Comparison of ENCODE assay signal across 11 cellular contexts in genomic region chr3:10299679-10300078, GRCh38. TPM values are rescaled to one million over a fixed set of nuclear protein-coding genes. Genes with fewer than 3 reads are reported as not detected.
DNase-seq lines count a peak whose midpoint lies in the region; ATAC-seq lines count a peak whose summit lies in the region.
"Had no signal": no experiment of that assay in that cellular context is flagged by ENCODE, and none has a peak within 500 bp of the region (broad histone marks: within the 10 kb centered on the region; RNA-seq: fewer than 3 reads in every experiment).

No MANE protein-coding gene starts in this region.

- H2AFZ ChIP-seq in Karpas-422 (ENCODE audit: low read length) = no peak overlapping the region

- no peaks in the 10 kb centered on the region for H4K20me1 ChIP-seq in Karpas-422 (ENCODE audit: insufficient read depth, low read depth, low read length)

- peaks cover 3% of the 10 kb centered on the region; the same call in 1 of the 2 replicates for H3K79me2 ChIP-seq in Karpas-422 (ENCODE audit: low read length)

- H3K27me3 Mint-ChIP-seq in stimulated activated memory B cell treated with anti-CD40 and anti-IgM and Interleukin-4, amounts not matched to agents 10 μg/mL and 1 μg/mL and 100 μg/mL, for 72 hours = no peaks in the 10 kb centered on the region

- peak overlapping the region; percentile 55 for H3K9ac ChIP-seq in adipocyte (ENCODE audit: low read length)
- no peak overlapping the region for H3K9ac ChIP-seq in Karpas-422 (ENCODE audit: low read length)

- H3K9me2 ChIP-seq in Karpas-422 (replicated peaks; ENCODE audit: insufficient read depth, low read length) = no peaks in the 10 kb centered on the region

- DNase-seq in activated effector memory CD4-positive, alpha-beta T cell treated with anti-CD3 and anti-CD28 coated beads, Interleukin-2, amount 50 U/mL, for 16 hours = peak; percentile 31
- no peak for DNase-seq in activated effector memory CD4-positive, alpha-beta T cell treated with Interleukin-2 at 50 U/mL for 16 hours
- DNase-seq in adipocyte (ENCODE audit: low read depth) (peak; percentile 7), Karpas-422 (no peak)
- DNase-seq: mucosa of descending colon; stimulated activated CD4-positive, alpha-beta T cell treated with anti-CD3 and anti-CD28 coated beads, Interleukin-4, amount 100 ng/mL, for 1 hour had no signal

- peak; percentile 79 for ATAC-seq in HG02798 (IDR thresholded peaks at IDR 0.05; ENCODE audit: poor library complexity, unreplicated experiment)
- ATAC-seq in stimulated activated memory B cell treated with anti-CD40 and anti-IgM and Interleukin-4, amounts not matched to agents 10 μg/mL and 1 μg/mL and 100 μg/mL, for 72 hours = peak; percentile 47
- no peak for ATAC-seq in HG02970 (IDR thresholded peaks at IDR 0.05; ENCODE audit: low FRiP score, unreplicated experiment)
- no peak for ATAC-seq in HG03025 (IDR thresholded peaks at IDR 0.05; ENCODE audit: low FRiP score, unreplicated experiment)
- ATAC-seq: esophagus mucosa, mucosa of descending colon had no signal

- H3K4me1 Mint-ChIP-seq in stimulated activated memory B cell treated with anti-CD40 and anti-IgM and Interleukin-4, amounts not matched to agents 10 μg/mL and 1 μg/mL and 100 μg/mL, for 72 hours = peaks cover 9% of the 10 kb centered on the region

- peak overlapping the region; percentile 71 for H3K27ac Mint-ChIP-seq in stimulated activated memory B cell treated with anti-CD40 and anti-IgM and Interleukin-4, amounts not matched to agents 10 μg/mL and 1 μg/mL and 100 μg/mL, for 72 hours

- H3K4me3 Mint-ChIP-seq in stimulated activated memory B cell treated with anti-CD40 and anti-IgM and Interleukin-4, amounts not matched to agents 10 μg/mL and 1 μg/mL and 100 μg/mL, for 72 hours = no peak overlapping the region

- H3K27me3 ChIP-seq in adipocyte (replicated peaks; ENCODE audit: control insufficient read depth, insufficient read depth, low read length) (no peaks in the 10 kb centered on the region), Karpas-422 (ENCODE audit: low read length) (no peaks in the 10 kb centered on the region)

- H3K9me3 Mint-ChIP-seq in stimulated activated memory B cell treated with anti-CD40 and anti-IgM and Interleukin-4, amounts not matched to agents 10 μg/mL and 1 μg/mL and 100 μg/mL, for 72 hours = no peaks in the 10 kb centered on the region

- H3K4me3 ChIP-seq in adipocyte (ENCODE audit: low read length) (no peak overlapping the region), Karpas-422 (ENCODE audit: low read length) (no peak overlapping the region)
- H3K4me3 ChIP-seq: mucosa of descending colon had no signal

- no peak overlapping the region for H3K4me2 ChIP-seq in Karpas-422 (ENCODE audit: low read depth, low read length, poor library complexity, severe bottlenecking)

- no peak overlapping the region for H3K27ac ChIP-seq in Karpas-422 (ENCODE audit: low read length)

- H3K36me3 ChIP-seq in adipocyte (ENCODE audit: control insufficient read depth, insufficient read depth, low read length, severe bottlenecking) (peaks cover 65% of the 10 kb centered on the region), Karpas-422 (ENCODE audit: insufficient read depth, low read length) (peaks cover 39% of the 10 kb centered on the region)

- H3K36me3 Mint-ChIP-seq in stimulated activated memory B cell treated with anti-CD40 and anti-IgM and Interleukin-4, amounts not matched to agents 10 μg/mL and 1 μg/mL and 100 μg/mL, for 72 hours = peaks cover 56% of the 10 kb centered on the region

- H3K9me3 ChIP-seq in adipocyte (ENCODE audit: control insufficient read depth, low read length) (no peaks in the 10 kb centered on the region), Karpas-422 (ENCODE audit: low read length) (no peaks in the 10 kb centered on the region)
- H3K9me3 ChIP-seq: mucosa of descending colon had no signal

- H3K4me1 ChIP-seq in adipocyte (ENCODE audit: control insufficient read depth, insufficient read depth, low read length) (peaks cover 8% of the 10 kb centered on the region), Karpas-422 (ENCODE audit: low read length) (no peaks in the 10 kb centered on the region)

RNA-seq across cellular contexts. Expression of gene GHRL, which starts 6.9 kb away (rescaled TPM):
- 1.1 TPM in 1 of 2 replicates, not detected in the other for total RNA-seq in Karpas-422 (2014; rRNA removed; shearing (Covaris generic); ENCODE audit: low replicate concordance)

RNA-seq across cellular contexts. Expression of gene SEC13, which starts 21.2 kb away (rescaled TPM):
- total RNA-seq in Karpas-422 (2014; rRNA removed; shearing (Covaris generic); ENCODE audit: low replicate concordance) = 48.6 and 77.1 TPM in 2 replicates

RNA-seq across cellular contexts. Expression of gene TATDN2, which starts 51.4 kb away (rescaled TPM):
- 17.6 and 20.8 TPM in 2 replicates for total RNA-seq in Karpas-422 (2014; rRNA removed; shearing (Covaris generic); ENCODE audit: low replicate concordance)

Comparison
In these comparisons a context has a peak if more than half of its experiments do, and no peak if none do; other contexts are left out.
1. DNase-seq: peak in activated effector memory CD4-positive, alpha-beta T cell treated with anti-CD3 and anti-CD28 coated beads, Interleukin-2, amount 50 U/mL, for 16 hours (single experiment) and adipocyte (single experiment); none in activated effector memory CD4-positive, alpha-beta T cell treated with Interleukin-2 at 50 U/mL for 16 hours (single experiment) and Karpas-422 (single experiment).
2. ATAC-seq: peak in HG02798 (single experiment) and stimulated activated memory B cell treated with anti-CD40 and anti-IgM and Interleukin-4, amounts not matched to agents 10 μg/mL and 1 μg/mL and 100 μg/mL, for 72 hours (single experiment); none in HG02970 (single experiment) and HG03025 (single experiment).